17 cellular contexts compared by ENCODE assay signal in the genomic region with DNA sequence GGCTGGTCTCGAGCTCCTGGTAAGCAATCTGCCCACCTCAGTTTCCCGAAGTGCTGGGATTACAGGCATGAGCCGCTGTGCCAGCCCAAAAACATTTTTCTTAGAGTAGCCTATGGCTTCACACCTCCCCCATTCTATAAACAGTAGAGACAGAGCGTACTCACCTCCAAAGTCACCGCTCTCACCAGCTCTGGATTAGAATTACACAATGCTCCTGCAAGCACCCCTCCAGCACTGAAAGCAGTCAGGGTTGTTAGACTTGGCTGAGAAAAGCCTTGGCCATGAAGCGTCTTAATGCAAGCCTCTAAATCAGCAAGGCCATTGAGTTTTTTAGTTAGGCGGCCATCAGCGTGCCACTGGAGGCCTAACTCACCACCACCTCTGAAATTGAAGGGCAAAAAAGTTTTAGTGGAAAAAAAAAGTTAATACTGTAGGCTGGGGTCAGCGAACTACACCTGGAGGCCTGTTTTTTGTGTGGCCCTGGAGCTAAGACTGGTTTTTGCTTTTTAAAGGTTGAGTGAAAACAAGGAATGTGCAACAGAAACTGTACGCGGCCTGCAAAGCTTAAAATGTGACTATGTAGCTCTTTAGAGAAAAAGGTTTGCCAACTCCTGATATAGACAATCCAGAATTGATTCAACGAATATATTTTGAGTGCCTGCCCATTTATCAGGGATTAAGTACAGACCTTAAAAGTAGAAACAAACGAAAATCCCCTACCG. TPM values are rescaled to one million over a fixed set of nuclear protein-coding genes. Genes with fewer than 3 reads are reported as not detected.
"Had no signal": no experiment of that assay in that cellular context is flagged by ENCODE, and none has a peak within 500 bp of the region (broad histone marks: within the 10 kb centered on the region; RNA-seq: fewer than 3 reads in every experiment).

No MANE protein-coding gene starts in this region.

- H3K4me3 ChIP-seq: coronary artery, heart right ventricle, sigmoid colon, stomach had no signal

- H3K27me3 ChIP-seq: heart right ventricle, sigmoid colon, stomach had no signal

- H3K9me3 Mint-ChIP-seq: activated T-helper 17 cell treated with anti-CD3 and anti-CD28 coated beads, Interleukin-2, amount 50 U/mL, for 72 hours; neural crest cell; stimulated activated effector memory CD8-positive, alpha-beta T cell treated with anti-CD3 and anti-CD28 coated beads, Interleukin-12 subunit alpha, Interleukin-12 subunit beta, amount 100 ng/mL, for 72 hours had no signal

- DNase-seq: activated CD4-positive, alpha-beta T cell treated with anti-CD3 and anti-CD28 coated beads, Interleukin-2, amount 50 U/mL, for 48 hours; activated naive CD4-positive, alpha-beta T cell; anterior cingulate cortex; heart right ventricle; midbrain; sigmoid colon; stimulated activated CD4-positive, alpha-beta T cell treated with anti-CD3 and anti-CD28 coated beads, Interleukin-4, amount 100 ng/mL, for 24 hours; stomach; SW 1271; T-helper 2 cell; WERI-Rb-1 had no signal

- ATAC-seq: activated T-helper 17 cell treated with anti-CD3 and anti-CD28 coated beads, Interleukin-2, amount 50 U/mL, for 72 hours; stimulated activated effector memory CD8-positive, alpha-beta T cell treated with anti-CD3 and anti-CD28 coated beads, Interleukin-12 subunit alpha, Interleukin-12 subunit beta, amount 100 ng/mL, for 72 hours had no signal

- H3K27ac ChIP-seq: coronary artery, sigmoid colon, stomach, WERI-Rb-1 had no signal

- H3K4me1 Mint-ChIP-seq: activated T-helper 17 cell treated with anti-CD3 and anti-CD28 coated beads, Interleukin-2, amount 50 U/mL, for 72 hours; neural crest cell; stimulated activated effector memory CD8-positive, alpha-beta T cell treated with anti-CD3 and anti-CD28 coated beads, Interleukin-12 subunit alpha, Interleukin-12 subunit beta, amount 100 ng/mL, for 72 hours had no signal

- H3K27me3 Mint-ChIP-seq: activated T-helper 17 cell treated with anti-CD3 and anti-CD28 coated beads, Interleukin-2, amount 50 U/mL, for 72 hours; progenitor cell of endocrine pancreas had no signal

- H3K27ac Mint-ChIP-seq: activated T-helper 17 cell treated with anti-CD3 and anti-CD28 coated beads, Interleukin-2, amount 50 U/mL, for 72 hours; progenitor cell of endocrine pancreas had no signal

- H3K4me3 Mint-ChIP-seq: activated T-helper 17 cell treated with anti-CD3 and anti-CD28 coated beads, Interleukin-2, amount 50 U/mL, for 72 hours; neural crest cell; stimulated activated effector memory CD8-positive, alpha-beta T cell treated with anti-CD3 and anti-CD28 coated beads, Interleukin-12 subunit alpha, Interleukin-12 subunit beta, amount 100 ng/mL, for 72 hours had no signal

- H3K9me3 ChIP-seq: heart right ventricle, sigmoid colon, stomach had no signal

RNA-seq across cellular contexts. Expression of gene SLC3A1, which starts 51.4 kb away (rescaled TPM):
- total RNA-seq: activated T-helper 17 cell treated with anti-CD3 and anti-CD28 coated beads, Interleukin-2, amount 50 U/mL, for 72 hours; lung microvascular endothelial cell; neural crest cell had no signal
